Comparison of ENCODE assay signal across 8 cellular contexts in genomic region chr22:23767673-23768548, GRCh38. TPM values are rescaled to one million over a fixed set of nuclear protein-coding genes. Genes with fewer than 3 reads are reported as not detected.
DNase-seq lines count a peak whose midpoint lies in the region; ATAC-seq and TF ChIP-seq lines count a peak whose summit lies in the region.

TSS of gene CHCHD10 (minus strand) at chr22:23767972. CDS start at chr22:23767874, 98 bp downstream.

- H3K27ac ChIP-seq in DND-41 (ENCODE audit: low read length) (peak within 1 kb of the TSS; percentile 50), colonic mucosa (peak within 1 kb of the TSS; percentile 77), left lung (peak within 1 kb of the TSS; percentile 66 to 69)

- H3K4me3 ChIP-seq in DND-41 (ENCODE audit: low read depth in 1 of 2, low read length in 2 of 2) (peak within 1 kb of the TSS; percentile 27 to 89; a peak in 3 of 4 replicates), colonic mucosa (peak within 1 kb of the TSS; percentile 80), left lung (peak within 1 kb of the TSS; percentile 60 to 69)

- no peaks in the 10 kb centered on the region for H4K20me1 ChIP-seq in DND-41 (ENCODE audit: insufficient read depth, low read length)

- peaks cover 34% of the 10 kb centered on the region for H3K4me1 ChIP-seq in DND-41 (ENCODE audit: insufficient read depth, low read length)
- peaks cover 10% of the 10 kb centered on the region for H3K4me1 ChIP-seq in colonic mucosa
- peaks cover 5 to 68% of the 10 kb centered on the region in 2 donors for H3K4me1 ChIP-seq in left lung

- no peaks in the 10 kb centered on the region for H3K9me3 Mint-ChIP-seq in HFFc6

- ATAC-seq in DND-41 (ENCODE audit: insufficient read depth, low read depth) (peak; percentile 77), left lung (peak; percentile 88), HG03139 (IDR thresholded peaks at IDR 0.05; ENCODE audit: unreplicated experiment) (no peak)

- peak within 1 kb of the TSS; percentile 86 for H3K4me3 Mint-ChIP-seq in HFFc6

- H3K4me1 Mint-ChIP-seq in HFFc6 (ENCODE audit: low read depth): peaks cover 16% of the 10 kb centered on the region

- no peaks in the 10 kb centered on the region; the same call in 1 of the 2 replicates for H3K36me3 ChIP-seq in DND-41 (ENCODE audit: insufficient read depth, low read length)
- no peaks in the 10 kb centered on the region for H3K36me3 ChIP-seq in colonic mucosa
- no peaks in the 10 kb centered on the region for H3K36me3 ChIP-seq in left lung

- H3K9ac ChIP-seq in DND-41 (ENCODE audit: low read depth, low read length): peak within 1 kb of the TSS; percentile 64
- peak within 1 kb of the TSS; percentile 94 to 95 for H3K9ac ChIP-seq in colonic mucosa (ENCODE audit: low read depth in 2 of 2, low read length in 2 of 2)

- H3K27ac Mint-ChIP-seq in HFFc6: peak within 1 kb of the TSS; percentile 69

- H3K9me3 ChIP-seq in DND-41 (ENCODE audit: insufficient read depth, low read length, severe bottlenecking) (no peaks in the 10 kb centered on the region), colonic mucosa (no peaks in the 10 kb centered on the region), left lung (no peaks in the 10 kb centered on the region)

- H3K27me3 ChIP-seq in DND-41 (ENCODE audit: insufficient read depth, low read length, poor library complexity): no peaks in the 10 kb centered on the region
- no peaks in the 10 kb centered on the region for H3K27me3 ChIP-seq in colonic mucosa
- H3K27me3 ChIP-seq in left lung: peaks cover 0 to 9% of the 10 kb centered on the region in 2 donors

- H3K79me2 ChIP-seq in DND-41 (ENCODE audit: insufficient read depth, low read length): no peaks in the 10 kb centered on the region

- DNase-seq in DND-41: peak; percentile 83
- peak; percentile 44 for DNase-seq in HFFc6
- DNase-seq in NCI-H460 (ENCODE audit: extremely low read depth, low read depth): no peak
- DNase-seq in activated CD4-positive, alpha-beta T cell treated with anti-CD3 and anti-CD28 coated beads for 4 hours: peak; percentile 67 to 73
- peak; percentile 90 for DNase-seq in colonic mucosa
- DNase-seq in left lung: peak; percentile 86 to 96
- DNase-seq in stimulated activated CD4-positive, alpha-beta T cell treated with anti-CD3 and anti-CD28 coated beads, Interleukin-2, amount 100 ng/mL, for 24 hours: peak; percentile 83 to 86

- intact Hi-C loops in colonic mucosa (cut with DNase I) (loop anchor here (5.0 kb wide), 1 partner anchor 79 kb away; no protein-coding TSS in a partner anchor), left lung (cut with DNase I) (no loop called here)

- H2AFZ ChIP-seq in DND-41 (ENCODE audit: low read depth, low read length): peak within 1 kb of the TSS; percentile 87

- peak within 1 kb of the TSS; percentile 91 for H3K4me2 ChIP-seq in DND-41 (ENCODE audit: insufficient read depth, low read length)

- H3K36me3 Mint-ChIP-seq in HFFc6 (ENCODE audit: low read depth): no peaks in the 10 kb centered on the region; the same call in 1 of the 2 replicates

- no peaks in the 10 kb centered on the region; the same call in 1 of the 2 replicates for H3K27me3 Mint-ChIP-seq in HFFc6 (ENCODE audit: insufficient read depth)

- TF ChIP-seq CTCF in DND-41 (IDR thresholded peaks at IDR 0.05; ENCODE audit: borderline replicate concordance, extremely low read depth, low read length, poor library complexity, severe bottlenecking): peak; percentile 56
- TF ChIP-seq CTCF in HFFc6 (IDR thresholded peaks at IDR 0.05): peak; percentile 93
- TF ChIP-seq CTCF in colonic mucosa (IDR thresholded peaks at IDR 0.05): peak; percentile 85
- TF ChIP-seq CTCF in left lung (IDR thresholded peaks at IDR 0.05): peak; percentile 68 to 84

RNA-seq across cellular contexts. Expression of gene CHCHD10, which starts in this region (rescaled TPM):
- total RNA-seq in HFFc6 (2021; fragmentation: NEBNext Ultra II Directional; extraction: Animal tissue kit (Norgen Biotek cat#: 25700)): 100 to 1,000 TPM in 4 of 6 experiments, 10 to 100 TPM in 2; 89.3 to 117 (median 106) TPM
- 38.2 and 44.3 TPM in 2 replicates for total RNA-seq in NCI-H460 (2014; rRNA removed; shearing (Covaris generic))
- 11.2 and 54.2 TPM in 2 replicates for polyA plus RNA-seq in NCI-H460 (2014; cell fraction: nucleus; rRNA removed)
- total RNA-seq in colonic mucosa (100 to 1,000 TPM; 420 to 719 TPM), left lung (100 to 1,000 TPM in 1 of 2 donors, 10 to 100 TPM in 1; 73.0 to 128 TPM)
